ENCODE assay signal across 8 cellular contexts in the genomic region with DNA sequence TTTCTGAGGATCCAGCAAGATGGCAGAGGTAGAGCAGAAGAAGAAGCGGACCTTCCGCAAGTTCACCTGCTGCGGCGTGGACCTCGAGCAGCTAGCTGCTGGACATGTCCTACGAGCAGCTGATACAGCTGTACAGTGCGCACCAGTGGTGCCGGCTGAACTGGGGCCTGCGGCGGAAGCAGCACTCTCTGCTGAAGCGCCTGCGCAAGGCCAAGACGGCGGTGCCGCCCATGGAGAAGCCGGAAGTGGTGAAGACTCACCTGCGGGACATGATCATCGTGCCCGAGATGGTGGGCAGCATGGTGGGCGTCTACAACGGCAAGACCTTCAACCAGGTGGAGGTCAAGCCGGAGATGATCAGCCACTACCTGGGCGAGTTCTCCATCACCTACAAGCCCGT.
"Had no signal": no experiment of that assay in that cellular context is flagged by ENCODE, and none has a peak within 500 bp of the region (broad histone marks: within the 10 kb centered on the region; RNA-seq: fewer than 3 reads in every experiment).

No MANE protein-coding gene starts in this region.

- H3K27ac Mint-ChIP-seq: HFFc6 had no signal

- H3K4me3 ChIP-seq: HAP-1, K562 had no signal

- H3K36me3 ChIP-seq: HAP-1 had no signal

- H3K4me3 Mint-ChIP-seq: HFFc6 had no signal

- H3K9me3 Mint-ChIP-seq: HFFc6 had no signal

- ATAC-seq: HCT116 had no signal

- DNase-seq: GOT3, H7, HFFc6, IMR-90, KG1 had no signal

- H3K9me3 ChIP-seq: HAP-1 had no signal
